Comparison of ENCODE assay signal across 8 cellular contexts in the genomic region with DNA sequence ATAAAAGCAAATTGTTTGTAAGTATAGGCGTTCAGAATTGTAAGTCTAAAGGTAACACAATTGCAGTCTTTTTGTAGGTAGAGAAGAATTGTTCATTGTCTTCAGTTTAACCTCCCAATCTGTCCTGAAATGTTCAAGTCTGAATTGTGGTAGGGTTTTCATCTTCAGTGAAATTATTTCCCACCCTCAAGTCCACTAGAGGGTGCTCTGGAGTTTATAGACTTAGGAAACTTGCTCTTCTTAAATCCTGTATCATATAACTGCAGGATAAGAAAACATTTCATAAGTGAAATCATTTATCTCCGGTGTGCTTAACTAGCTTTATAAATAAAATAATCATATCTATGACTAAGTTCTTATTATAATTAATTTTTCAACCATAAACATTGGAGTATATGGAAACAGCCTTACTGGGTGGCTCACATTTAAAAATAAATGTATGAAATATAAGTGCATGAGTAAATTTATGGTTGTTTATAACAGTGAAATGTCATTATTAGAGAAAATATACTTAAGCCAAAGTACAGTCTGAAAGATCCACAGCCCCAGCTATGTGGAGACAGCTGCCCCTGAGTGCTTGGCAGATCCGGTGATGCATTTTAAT.
DNase-seq lines count a peak whose midpoint lies in the region; ATAC-seq and TF ChIP-seq lines count a peak whose summit lies in the region.

No MANE protein-coding gene starts in this region.

- H3K27me3 Mint-ChIP-seq in activated T-cell treated with anti-CD3 and anti-CD28 coated beads, Interleukin-2, amount 50 U/mL, for 72 hours (ENCODE audit: low read depth): no peaks in the 10 kb centered on the region
- no peaks in the 10 kb centered on the region for H3K27me3 Mint-ChIP-seq in activated T-cell treated with anti-CD3 and anti-CD28 coated beads, Interleukin-2, amount 50 U/mL, for 24 hours
- H3K27me3 Mint-ChIP-seq in T-helper 17 cell: peaks cover 6% of the 10 kb centered on the region

- ATAC-seq in activated T-cell treated with anti-CD3 and anti-CD28 coated beads, Interleukin-2, amount 50 U/mL, for 72 hours (replicated peaks in 1 of 2): no peak
- ATAC-seq in T-helper 17 cell (peak; percentile 66), HG02588 (IDR thresholded peaks at IDR 0.05; ENCODE audit: unreplicated experiment) (no peak)

- no peak overlapping the region for H3K27ac Mint-ChIP-seq in activated T-cell treated with anti-CD3 and anti-CD28 coated beads, Interleukin-2, amount 50 U/mL, for 72 hours
- H3K27ac Mint-ChIP-seq in activated T-cell treated with anti-CD3 and anti-CD28 coated beads, Interleukin-2, amount 50 U/mL, for 24 hours: no peak overlapping the region
- H3K27ac Mint-ChIP-seq in T-helper 17 cell: no peak overlapping the region

- DNase-seq in activated T-cell treated with anti-CD3 and anti-CD28 coated beads, Interleukin-2, amount 50 U/mL, for 72 hours: peak; percentile 23 to 40
- DNase-seq in activated T-cell treated with anti-CD3 and anti-CD28 coated beads, Interleukin-2, amount 50 U/mL, for 24 hours: no peak
- DNase-seq in NCI-H1092 (lab: John Stamatoyannopoulos, UW): peak; percentile 44
- DNase-seq in T-helper 17 cell: no peak
- peak; percentile 78 for DNase-seq in fibroblast of villous mesenchyme (ENCODE audit: low read depth)
- peak; percentile 25 for DNase-seq in prostate gland (ENCODE audit: low spot score)
- DNase-seq in effector memory CD4-positive, alpha-beta T cell: no peak

- no peak overlapping the region for H3K27ac ChIP-seq in prostate gland
- no peak overlapping the region for H3K27ac ChIP-seq in effector memory CD4-positive, alpha-beta T cell (ENCODE audit: insufficient read depth, low read length, poor library complexity, severe bottlenecking)

- H3K4me1 Mint-ChIP-seq in activated T-cell treated with anti-CD3 and anti-CD28 coated beads, Interleukin-2, amount 50 U/mL, for 72 hours (ENCODE audit: low read depth): peaks cover 27% of the 10 kb centered on the region
- H3K4me1 Mint-ChIP-seq in activated T-cell treated with anti-CD3 and anti-CD28 coated beads, Interleukin-2, amount 50 U/mL, for 24 hours (ENCODE audit: low read depth): peaks cover 21% of the 10 kb centered on the region
- peaks cover 6% of the 10 kb centered on the region for H3K4me1 Mint-ChIP-seq in T-helper 17 cell

- no peak overlapping the region for H3K4me3 ChIP-seq in fibroblast of villous mesenchyme (ENCODE audit: low read depth, low read length)
- no peak overlapping the region for H3K4me3 ChIP-seq in prostate gland
- H3K4me3 ChIP-seq in effector memory CD4-positive, alpha-beta T cell (ENCODE audit: insufficient read depth, low read depth, low read length, poor library complexity, severe bottlenecking): no peak overlapping the region

- 41% methylated on average over 3 of the region's 3 CpGs for WGBS in prostate gland

- intact Hi-C loops in prostate gland (cut with DNase I): loop anchor here (2.0 to 5.0 kb wide), 2 partner anchors 183 to 250 kb away; a partner anchor contains a TSS

- H3K4me1 ChIP-seq in prostate gland (replicated peaks): no peaks in the 10 kb centered on the region
- H3K4me1 ChIP-seq in effector memory CD4-positive, alpha-beta T cell (ENCODE audit: control insufficient read depth, insufficient read depth, low read length, poor library complexity, severe bottlenecking): no peaks in the 10 kb centered on the region

- no peaks in the 10 kb centered on the region for H3K36me3 ChIP-seq in prostate gland
- H3K36me3 ChIP-seq in effector memory CD4-positive, alpha-beta T cell (ENCODE audit: control insufficient read depth, insufficient read depth, low read length): no peaks in the 10 kb centered on the region

- H3K4me3 Mint-ChIP-seq in activated T-cell treated with anti-CD3 and anti-CD28 coated beads, Interleukin-2, amount 50 U/mL, for 72 hours: no peak overlapping the region
- no peak overlapping the region for H3K4me3 Mint-ChIP-seq in activated T-cell treated with anti-CD3 and anti-CD28 coated beads, Interleukin-2, amount 50 U/mL, for 24 hours
- no peak overlapping the region for H3K4me3 Mint-ChIP-seq in T-helper 17 cell

- TF ChIP-seq CTCF in fibroblast of villous mesenchyme (IDR thresholded peaks at IDR 0.05; ENCODE audit: insufficient read depth, low read depth, low read length) (peak; percentile 76), prostate gland (IDR thresholded peaks at IDR 0.05) (peak; percentile 39 to 74 (median 63))

- H3K9me3 ChIP-seq in T-helper 17 cell (ENCODE audit: control insufficient read depth, low read length, poor library complexity, severe bottlenecking) (no peaks in the 10 kb centered on the region), prostate gland (no peaks in the 10 kb centered on the region)
- H3K9me3 ChIP-seq in effector memory CD4-positive, alpha-beta T cell (ENCODE audit: control insufficient read depth, low read length): no peaks in the 10 kb centered on the region

- peaks cover 8 to 9% of the 10 kb centered on the region in 2 donors for H3K9me3 Mint-ChIP-seq in activated T-cell treated with anti-CD3 and anti-CD28 coated beads, Interleukin-2, amount 50 U/mL, for 72 hours
- peaks cover 4% of the 10 kb centered on the region for H3K9me3 Mint-ChIP-seq in activated T-cell treated with anti-CD3 and anti-CD28 coated beads, Interleukin-2, amount 50 U/mL, for 24 hours

- no peak for TF ChIP-seq POLR2A in prostate gland (IDR thresholded peaks at IDR 0.05)

- peaks cover 10% of the 10 kb centered on the region in 2 donors for H3K36me3 Mint-ChIP-seq in activated T-cell treated with anti-CD3 and anti-CD28 coated beads, Interleukin-2, amount 50 U/mL, for 72 hours (ENCODE audit: insufficient read depth in 2 of 2)
- no peaks in the 10 kb centered on the region for H3K36me3 Mint-ChIP-seq in activated T-cell treated with anti-CD3 and anti-CD28 coated beads, Interleukin-2, amount 50 U/mL, for 24 hours (ENCODE audit: low read depth)
- no peaks in the 10 kb centered on the region for H3K36me3 Mint-ChIP-seq in T-helper 17 cell (ENCODE audit: low read depth)

- H3K27me3 ChIP-seq in prostate gland (replicated peaks; ENCODE audit: insufficient read depth): no peaks in the 10 kb centered on the region
- H3K27me3 ChIP-seq in effector memory CD4-positive, alpha-beta T cell (replicated peaks; ENCODE audit: control insufficient read depth, insufficient read depth, low read length, poor library complexity, severe bottlenecking): no peaks in the 10 kb centered on the region

Comparison
In these comparisons a context has a peak if more than half of its experiments do, and no peak if none do; other contexts are left out.
1. DNase-seq: peak in activated T-cell treated with anti-CD3 and anti-CD28 coated beads, Interleukin-2, amount 50 U/mL, for 72 hours (2 of 2), NCI-H1092 (single experiment), fibroblast of villous mesenchyme (single experiment) and prostate gland (single experiment); none in activated T-cell treated with anti-CD3 and anti-CD28 coated beads, Interleukin-2, amount 50 U/mL, for 24 hours (single experiment), T-helper 17 cell (0 of 3) and effector memory CD4-positive, alpha-beta T cell (0 of 3).